ENCODE assay signal across 14 cellular contexts in genomic region chr7:47505317-47506007, GRCh38.
"Had no signal": no experiment of that assay in that cellular context is flagged by ENCODE, and none has a peak within 500 bp of the region (broad histone marks: within the 10 kb centered on the region; RNA-seq: fewer than 3 reads in every experiment).

No MANE protein-coding gene starts in this region.

- H3K4me3 Mint-ChIP-seq: activated B cell treated with CpG ODN at 0.5 μM for 24 hours; activated CD4-positive, alpha-beta T cell treated with anti-CD3 and anti-CD28 coated beads, Interleukin-2, amount 10 ng/mL, durations not matched to agents 7 days and 5 days; activated naive CD4-positive, alpha-beta T cell treated with anti-CD3 and anti-CD28 coated beads for 36 hours; naive thymus-derived CD8-positive, alpha-beta T cell; T-helper 1 cell treated with Interleukin-12 subunit alpha and Interleukin-12 subunit beta and Interleukin-4 antibody, amounts not matched to agents 30 μg/mL and 1 μg/mL, for 36 hours had no signal

- H3K4me3 ChIP-seq: lung, mucosa of descending colon, ovary, skin epidermis, thyroid gland had no signal

- H3K27ac Mint-ChIP-seq: activated B cell treated with CpG ODN at 0.5 μM for 24 hours; activated CD4-positive, alpha-beta T cell treated with anti-CD3 and anti-CD28 coated beads, Interleukin-2, amount 10 ng/mL, durations not matched to agents 7 days and 5 days; activated naive CD4-positive, alpha-beta T cell treated with anti-CD3 and anti-CD28 coated beads for 36 hours; naive thymus-derived CD8-positive, alpha-beta T cell; T-helper 1 cell treated with Interleukin-12 subunit alpha and Interleukin-12 subunit beta and Interleukin-4 antibody, amounts not matched to agents 30 μg/mL and 1 μg/mL, for 36 hours had no signal

- H3K4me1 Mint-ChIP-seq: activated CD4-positive, alpha-beta T cell treated with anti-CD3 and anti-CD28 coated beads, Interleukin-2, amount 10 ng/mL, durations not matched to agents 7 days and 5 days; naive thymus-derived CD8-positive, alpha-beta T cell had no signal

- H3K9me3 Mint-ChIP-seq: activated B cell treated with CpG ODN at 0.5 μM for 24 hours; activated CD4-positive, alpha-beta T cell treated with anti-CD3 and anti-CD28 coated beads, Interleukin-2, amount 10 ng/mL, durations not matched to agents 7 days and 5 days; activated naive CD4-positive, alpha-beta T cell treated with anti-CD3 and anti-CD28 coated beads for 36 hours; T-helper 1 cell treated with Interleukin-12 subunit alpha and Interleukin-12 subunit beta and Interleukin-4 antibody, amounts not matched to agents 30 μg/mL and 1 μg/mL, for 36 hours had no signal

- H3K27me3 Mint-ChIP-seq: activated B cell treated with CpG ODN at 0.5 μM for 24 hours; activated CD4-positive, alpha-beta T cell treated with anti-CD3 and anti-CD28 coated beads, Interleukin-2, amount 10 ng/mL, durations not matched to agents 7 days and 5 days; naive thymus-derived CD8-positive, alpha-beta T cell had no signal

- H3K36me3 ChIP-seq: brain microvascular endothelial cell, ovary, thyroid gland had no signal

- ATAC-seq: left cardiac atrium; mucosa of descending colon; naive thymus-derived CD8-positive, alpha-beta T cell; SK-N-SH treated with all-trans-retinoic acid at 6 μM for 48 hours had no signal

- H3K36me3 Mint-ChIP-seq: naive thymus-derived CD8-positive, alpha-beta T cell had no signal

- H3K27ac ChIP-seq: ovary had no signal

- H3K27me3 ChIP-seq: brain microvascular endothelial cell, ovary, thyroid gland had no signal

- DNase-seq: activated B cell treated with CpG ODN at 0.5 μM for 24 hours; activated CD4-positive, alpha-beta T cell treated with anti-CD3 and anti-CD28 coated beads, Interleukin-2, amount 10 ng/mL, durations not matched to agents 7 days and 5 days; activated CD8-positive, alpha-beta memory T cell treated with anti-CD3 and anti-CD28 coated beads for 24 hours; activated naive CD4-positive, alpha-beta T cell treated with anti-CD3 and anti-CD28 coated beads for 36 hours; brain microvascular endothelial cell; naive thymus-derived CD8-positive, alpha-beta T cell; thyroid gland had no signal

- H3K9me3 ChIP-seq: mucosa of descending colon, ovary, thyroid gland had no signal
